Comparison of ENCODE assay signal across 1 cellular context in the genomic region with DNA sequence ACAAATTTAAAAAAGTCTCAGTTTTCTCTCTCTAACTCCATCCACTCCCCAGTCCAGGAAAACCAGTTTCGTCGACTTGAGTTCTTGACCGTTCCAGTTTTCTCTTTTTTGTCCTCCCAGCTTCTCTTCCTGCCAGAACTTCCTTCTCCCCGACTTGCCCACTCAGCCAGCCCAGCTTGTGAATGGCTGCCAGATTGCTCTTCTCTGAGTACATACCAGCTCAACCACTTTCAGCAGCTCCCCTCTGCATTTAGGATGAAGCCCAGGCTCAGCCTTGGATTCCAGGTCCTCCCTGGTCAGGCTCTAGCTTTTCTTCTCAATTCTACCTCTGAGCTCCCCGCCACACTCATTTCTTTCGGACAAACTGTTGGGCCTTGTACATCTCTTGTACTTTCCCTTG.
TF ChIP-seq lines count a peak whose summit lies in the region.

No MANE protein-coding gene starts in this region.

TF ChIP-seq in HepG2, 621 proteins besides CTCF, POLR2A, EP300 and RAD21:
- TF ChIP-seq, protein P1, sequence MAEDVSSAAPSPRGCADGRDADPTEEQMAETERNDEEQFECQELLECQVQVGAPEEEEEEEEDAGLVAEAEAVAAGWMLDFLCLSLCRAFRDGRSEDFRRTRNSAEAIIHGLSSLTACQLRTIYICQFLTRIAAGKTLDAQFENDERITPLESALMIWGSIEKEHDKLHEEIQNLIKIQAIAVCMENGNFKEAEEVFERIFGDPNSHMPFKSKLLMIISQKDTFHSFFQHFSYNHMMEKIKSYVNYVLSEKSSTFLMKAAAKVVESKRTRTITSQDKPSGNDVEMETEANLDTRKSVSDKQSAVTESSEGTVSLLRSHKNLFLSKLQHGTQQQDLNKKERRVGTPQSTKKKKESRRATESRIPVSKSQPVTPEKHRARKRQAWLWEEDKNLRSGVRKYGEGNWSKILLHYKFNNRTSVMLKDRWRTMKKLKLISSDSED (CRISPR knock-in tag; IDR thresholded peaks at IDR 0.05): no peak
- no peak for TF ChIP-seq KLF12 (CRISPR knock-in tag; IDR thresholded peaks at IDR 0.05; ENCODE audit: borderline replicate concordance)
- TF ChIP-seq ZBTB38 (CRISPR knock-in tag; IDR thresholded peaks at IDR 0.05): peak; percentile 29; the same call in 1 of the 2 replicates
- no peak for TF ChIP-seq ZFP82 (CRISPR knock-in tag; IDR thresholded peaks at IDR 0.05; ENCODE audit: borderline replicate concordance)
- TF ChIP-seq ZNF777 (CRISPR knock-in tag; IDR thresholded peaks at IDR 0.05): no peak
- no peak for TF ChIP-seq ZNF12 (CRISPR knock-in tag; IDR thresholded peaks at IDR 0.05)
